In the genomic region with DNA sequence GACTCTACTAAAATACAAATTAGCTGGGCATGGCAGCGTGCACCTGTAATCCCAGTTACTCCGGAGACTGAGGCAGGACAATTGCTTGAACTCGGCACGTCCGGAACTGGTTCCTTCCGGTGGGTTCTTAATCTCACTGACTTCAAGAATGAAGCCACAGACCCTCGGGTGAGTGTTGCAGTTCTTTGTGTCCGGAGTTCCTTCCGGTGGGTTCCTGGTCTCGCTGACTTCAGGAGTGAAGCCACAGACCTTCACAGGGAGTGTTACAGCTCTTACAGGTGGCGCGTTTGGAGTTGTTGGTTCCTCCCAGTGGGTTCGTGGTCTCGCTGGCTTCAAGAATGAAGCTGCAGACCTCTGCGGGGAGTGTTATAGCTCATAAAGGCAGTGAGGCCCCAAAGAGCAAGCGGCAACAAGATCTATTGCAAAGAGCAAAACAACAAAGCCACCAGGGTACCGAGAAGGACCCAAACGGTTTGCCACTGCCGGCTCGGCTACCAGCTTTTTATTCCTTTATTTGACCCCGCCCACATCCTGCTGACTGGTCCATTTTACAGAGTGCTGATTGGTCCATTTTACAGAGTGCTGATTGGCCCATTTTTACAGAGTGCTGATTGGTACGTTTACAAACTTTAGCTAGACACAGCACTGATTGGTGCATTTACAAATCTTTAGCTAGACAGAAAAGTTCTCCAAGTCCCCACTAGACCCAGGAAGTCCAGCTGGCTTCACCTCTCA, we compare ENCODE assay signal across 13 cellular contexts. TPM values are rescaled to one million over a fixed set of nuclear protein-coding genes. Genes with fewer than 3 reads are reported as not detected.
A peak's percentile ranks its signal among the peaks of the same experiment; 100 is the strongest.
DNase-seq lines count a peak whose midpoint lies in the region; ATAC-seq and TF ChIP-seq lines count a peak whose summit lies in the region.
"Had no signal": no experiment of that assay in that cellular context is flagged by ENCODE, and none has a peak within 500 bp of the region (broad histone marks: within the 10 kb centered on the region; RNA-seq: fewer than 3 reads in every experiment).

No MANE protein-coding gene starts in this region.

- ATAC-seq in T-cell (replicated peaks in 1 of 4) = peak in 2 of 4 experiments; percentile 17 to 45
- ATAC-seq: GM23338; stimulated activated naive B cell treated with anti-CD40 and anti-IgM and Interleukin-4, amounts not matched to agents 10 μg/mL and 1 μg/mL and 100 μg/mL, for 72 hours had no signal

- no peaks in the 10 kb centered on the region for H3K9me3 Mint-ChIP-seq in T-cell
- H3K9me3 Mint-ChIP-seq in chondrocyte (ENCODE audit: low read depth) = no peaks in the 10 kb centered on the region
- H3K9me3 Mint-ChIP-seq: GM23338 had no signal

- H3K9ac ChIP-seq in SK-N-SH = no peak overlapping the region

- H3F3A ChIP-seq in SK-N-SH (replicated peaks; ENCODE audit: insufficient read depth) = no peaks in the 10 kb centered on the region

- no peaks in the 10 kb centered on the region for H3K79me2 ChIP-seq in SK-N-SH (ENCODE audit: insufficient read depth)

- H3K4me2 ChIP-seq in SK-N-SH = no peak overlapping the region
- H3K4me2 ChIP-seq: GM23338 had no signal

- H3K27ac Mint-ChIP-seq in T-cell (no peak overlapping the region), chondrocyte (ENCODE audit: unreplicated experiment) (no peak overlapping the region)
- H3K27ac Mint-ChIP-seq: GM23338; stimulated activated naive B cell treated with anti-CD40 and anti-IgM and Interleukin-4, amounts not matched to agents 10 μg/mL and 1 μg/mL and 100 μg/mL, for 72 hours had no signal

- H3K9me3 ChIP-seq in SK-N-SH = no peaks in the 10 kb centered on the region
- H3K9me3 ChIP-seq: esophagus squamous epithelium had no signal

- H3K27me3 Mint-ChIP-seq in T-cell (peaks cover 3 to 5% of the 10 kb centered on the region in 2 donors), chondrocyte (ENCODE audit: low read depth) (peaks cover 15% of the 10 kb centered on the region)

- peak overlapping the region in 2 of 3 donors; percentile 44 to 49 for H3K4me3 Mint-ChIP-seq in T-cell
- no peak overlapping the region for H3K4me3 Mint-ChIP-seq in chondrocyte (ENCODE audit: unreplicated experiment)
- H3K4me3 Mint-ChIP-seq: GM23338; stimulated activated naive B cell treated with anti-CD40 and anti-IgM and Interleukin-4, amounts not matched to agents 10 μg/mL and 1 μg/mL and 100 μg/mL, for 72 hours had no signal

- H2AFZ ChIP-seq in SK-N-SH (ENCODE audit: low read depth) = no peak overlapping the region
- H2AFZ ChIP-seq: GM23338 had no signal

- WGBS in SK-N-SH (ENCODE audit: low lambda C conversion rate) = 81% methylated on average over 22 of the region's 22 CpGs

- no peak for TF ChIP-seq CTCF in chondrocyte (IDR thresholded peaks at IDR 0.05)
- TF ChIP-seq CTCF in SK-N-SH (IDR thresholded peaks at IDR 0.05) = no peak

- H4K20me1 ChIP-seq in SK-N-SH (ENCODE audit: insufficient read depth) = no peaks in the 10 kb centered on the region

- H3K27ac ChIP-seq in SK-N-SH (ENCODE audit: low read depth in 2 of 2, low read length in 1 of 2) = no peak overlapping the region
- H3K27ac ChIP-seq: esophagus squamous epithelium had no signal

- no peaks in the 10 kb centered on the region for H3K9me2 ChIP-seq in SK-N-SH

- TF ChIP-seq RAD21 in SK-N-SH (IDR thresholded peaks at IDR 0.05; ENCODE audit: low read length) = no peak

- H3K4me1 Mint-ChIP-seq in T-cell (peaks cover 9 to 12% (median 9%) of the 10 kb centered on the region in 3 donors), chondrocyte (ENCODE audit: low read depth) (peaks cover 3% of the 10 kb centered on the region)

- no peaks in the 10 kb centered on the region for H3K36me3 ChIP-seq in SK-N-SH (replicated peaks in 1 of 2; ENCODE audit: control insufficient read depth in 1 of 2, insufficient read depth in 2 of 2, low read length in 1 of 2)
- H3K36me3 ChIP-seq: esophagus squamous epithelium had no signal

- no peak for TF ChIP-seq EP300 in SK-N-SH (IDR thresholded peaks at IDR 0.05; ENCODE audit: borderline replicate concordance in 1 of 2, low read depth in 1 of 2, low read length in 1 of 2)

- no peak overlapping the region for H3K4me3 ChIP-seq in SK-N-SH (ENCODE audit: low read depth in 2 of 2, low read length in 1 of 2)
- H3K4me3 ChIP-seq: esophagus squamous epithelium, GM23338 had no signal

- H3K36me3 Mint-ChIP-seq in T-cell = no peaks in the 10 kb centered on the region
- H3K36me3 Mint-ChIP-seq in chondrocyte (ENCODE audit: low read depth) = no peaks in the 10 kb centered on the region
- H3K36me3 Mint-ChIP-seq: stimulated activated naive B cell treated with anti-CD40 and anti-IgM and Interleukin-4, amounts not matched to agents 10 μg/mL and 1 μg/mL and 100 μg/mL, for 72 hours had no signal

- POLR2A ChIA-PET in T-cell (lab: Charles Lee) (no interaction called here), SK-N-SH (lab: Yijun Ruan, JAX) (no interaction called here)

- H3K27me3 ChIP-seq in SK-N-SH (ENCODE audit: insufficient read depth) = no peaks in the 10 kb centered on the region

- DNase-seq in activated T-cell treated with anti-CD3 and anti-CD28 coated beads for 24 hours (ENCODE audit: low read depth) (peak; percentile 16), activated T-cell treated with anti-CD3 and anti-CD28 coated beads for 4 hours (no peak), T-cell (peak in 9 of 34 experiments; percentile 10 to 26 (median 19)), chondrocyte (ENCODE audit: low spot score) (peak; percentile 41), globus pallidus (ENCODE audit: low spot score) (no peak), NCI-H1694 (lab: John Stamatoyannopoulos, UW) (no peak), SK-N-SH (no peak)
- DNase-seq in stimulated activated CD8-positive, alpha-beta memory T cell treated with anti-CD3 and anti-CD28 coated beads, Interleukin-4, amount 100 ng/mL, for 48 hours = peak; percentile 64
- DNase-seq: activated gamma-delta T cell; esophagus squamous epithelium; stimulated activated naive B cell treated with anti-CD40 and anti-IgM and Interleukin-4, amounts not matched to agents 10 μg/mL and 1 μg/mL and 100 μg/mL, for 72 hours had no signal

- peaks cover 0 to 3% of the 10 kb centered on the region in 2 experiments; a peak in 1 of 4 replicates for H3K4me1 ChIP-seq in SK-N-SH (ENCODE audit: control insufficient read depth in 1 of 2, insufficient read depth in 2 of 2, low read depth in 1 of 2, low read length in 1 of 2)

- CTCF ChIA-PET in T-cell (lab: Charles Lee) = interaction anchor here (0.6 to 1.0 kb wide), 6 partner anchors 8 to 558 kb away, joined by 3 to 6 read pairs (median 3); no protein-coding TSS in a partner anchor
- CTCF ChIA-PET in SK-N-SH (lab: Yijun Ruan, JAX) = interaction anchor here (1.0 to 4.5 kb wide), 11 partner anchors 11 to 471 kb away, joined by 3 to 76 read pairs (median 8); no protein-coding TSS in a partner anchor

TF ChIP-seq in SK-N-SH, 30 proteins besides CTCF, POLR2A, EP300 and RAD21:
- TF ChIP-seq REST (IDR thresholded peaks at IDR 0.05; ENCODE audit: low read depth, low read length) (no peak), RXRA (IDR thresholded peaks at IDR 0.05; ENCODE audit: borderline replicate concordance, low read depth) (no peak), NRF1 (IDR thresholded peaks at IDR 0.05; ENCODE audit: low read depth, low read length) (no peak), FOSL2 (IDR thresholded peaks at IDR 0.05; ENCODE audit: borderline replicate concordance, low read depth) (no peak)

RNA-seq across cellular contexts. Expression of gene SLC6A19, which starts 28.6 kb away (rescaled TPM):
- total RNA-seq in T-cell (under 1 TPM in 1 of 5 donors, not detected in 4; 0.06 TPM), chondrocyte (not detected in 3 replicates)
- not detected in 2 replicates for polyA plus RNA-seq in SK-N-SH (2012; rRNA removed)
- not detected in 2 replicates for polyA plus RNA-seq in SK-N-SH (2012; cell fraction: cytosol; rRNA removed)
- 0.02 TPM in 1 of 2 replicates, not detected in the other for polyA plus RNA-seq in SK-N-SH (2012; cell fraction: nucleus; rRNA removed)
- total RNA-seq: esophagus squamous epithelium, GM23338, NCI-H460 had no signal
- polyA plus RNA-seq: GM23338 had no signal

RNA-seq across cellular contexts. Expression of gene SLC6A18, which starts 52.3 kb away (rescaled TPM):
- total RNA-seq in T-cell = not detected
- total RNA-seq in chondrocyte = not detected in 3 replicates
- not detected in 2 replicates for polyA plus RNA-seq in SK-N-SH (2012; rRNA removed)
- not detected in 2 replicates for polyA plus RNA-seq in SK-N-SH (2012; cell fraction: cytosol; rRNA removed)
- polyA plus RNA-seq in SK-N-SH (2012; cell fraction: nucleus; rRNA removed) = not detected in 2 replicates
- total RNA-seq: esophagus squamous epithelium, GM23338, NCI-H460 had no signal
- polyA plus RNA-seq: GM23338 had no signal

Comparison
In these comparisons a context has a peak if more than half of its experiments do, and no peak if none do; other contexts are left out.
1. DNase-seq: peak in activated T-cell treated with anti-CD3 and anti-CD28 coated beads for 24 hours (single experiment), chondrocyte (single experiment) and stimulated activated CD8-positive, alpha-beta memory T cell treated with anti-CD3 and anti-CD28 coated beads, Interleukin-4, amount 100 ng/mL, for 48 hours (single experiment); none in activated T-cell treated with anti-CD3 and anti-CD28 coated beads for 4 hours (single experiment), globus pallidus (single experiment), NCI-H1694 (single experiment) and SK-N-SH (single experiment).